16 cellular contexts compared by ENCODE assay signal in genomic region chr11:47750725-47751124, GRCh38.
"Had no signal": no experiment of that assay in that cellular context is flagged by ENCODE, and none has a peak within 500 bp of the region (broad histone marks: within the 10 kb centered on the region; RNA-seq: fewer than 3 reads in every experiment).

No MANE protein-coding gene starts in this region.

- H3K4me3 Mint-ChIP-seq: endodermal cell, mesothelial cell of epicardium, neural progenitor cell had no signal

- H3K9me3 ChIP-seq: SK-N-SH, tibial artery had no signal

- H3K9me3 Mint-ChIP-seq: activated T-helper 2 cell treated with anti-CD3 and anti-CD28 coated beads, Interferon-gamma antibody, Interleukin-2, Interleukin-4, amounts not matched to agents 10 μg/mL and 5 μg/mL and 100 μg/mL, durations not matched to agents 14 hours and 24 hours and 36 hours; neural progenitor cell had no signal

- H3K27ac Mint-ChIP-seq: activated T-helper 2 cell treated with anti-CD3 and anti-CD28 coated beads, Interferon-gamma antibody, Interleukin-2, Interleukin-4, amounts not matched to agents 10 μg/mL and 5 μg/mL and 100 μg/mL, durations not matched to agents 14 hours and 24 hours and 36 hours; endodermal cell; mesothelial cell of epicardium; neural progenitor cell; progenitor cell of endocrine pancreas had no signal

- H3K27me3 Mint-ChIP-seq: progenitor cell of endocrine pancreas had no signal

- ATAC-seq: foreskin keratinocyte had no signal

- H3K27ac ChIP-seq: foreskin keratinocyte, hepatocyte, neural progenitor cell, tibial artery had no signal

- H3K27me3 ChIP-seq: foreskin keratinocyte, hepatocyte, neural progenitor cell, tibial artery had no signal

- DNase-seq: activated CD4-positive, alpha-beta T cell treated with anti-CD3 and anti-CD28 coated beads, Interleukin-2, amount 50 U/mL, for 1 hour; activated naive CD4-positive, alpha-beta T cell treated with anti-CD3 and anti-CD28 coated beads, Interleukin-2, amount 50 U/mL, for 16 hours; activated T-cell treated with anti-CD3 and anti-CD28 coated beads for 4 hours; amniotic stem cell; endodermal cell; foreskin keratinocyte; islet precursor cell; SK-N-SH; stimulated activated naive CD4-positive, alpha-beta T cell treated with Interleukin-2 at 50 U/mL for 16 hours had no signal

- H3K4me1 ChIP-seq: foreskin keratinocyte, neural progenitor cell, tibial artery had no signal

- H3K4me1 Mint-ChIP-seq: endodermal cell, mesothelial cell of epicardium, neural progenitor cell had no signal

- H3K4me3 ChIP-seq: hepatocyte, lung, neural progenitor cell, tibial artery had no signal
